17 cellular contexts compared by ENCODE assay signal in the genomic region with DNA sequence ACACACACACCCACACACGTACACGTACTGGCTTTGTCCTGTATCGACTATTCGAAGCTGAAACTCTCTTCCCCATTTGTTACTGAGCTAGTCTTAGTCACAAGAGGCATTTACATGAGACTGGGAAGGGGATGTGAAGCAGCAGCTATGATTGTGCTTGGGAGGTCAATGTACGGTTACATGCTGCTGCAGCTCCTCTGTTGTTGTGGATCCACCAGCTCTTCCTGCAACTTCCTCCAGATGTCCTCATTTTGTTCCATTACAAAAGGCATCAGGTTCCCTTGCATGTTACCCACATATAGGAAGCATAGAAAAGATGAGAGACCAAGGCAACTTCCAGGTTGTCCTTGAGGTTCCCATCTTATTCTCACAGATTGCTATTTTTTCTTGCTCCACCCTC.
DNase-seq lines count a peak whose midpoint lies in the region; ATAC-seq and TF ChIP-seq lines count a peak whose summit lies in the region.
"Had no signal": no experiment of that assay in that cellular context is flagged by ENCODE, and none has a peak within 500 bp of the region (broad histone marks: within the 10 kb centered on the region; RNA-seq: fewer than 3 reads in every experiment).

No MANE protein-coding gene starts in this region.

- H3K18ac ChIP-seq in mesendoderm (ENCODE audit: low read length): no peak overlapping the region

- H3K9me3 Mint-ChIP-seq in endodermal cell: peaks cover 9% of the 10 kb centered on the region
- peaks cover 28 to 34% of the 10 kb centered on the region in 2 donors for H3K9me3 Mint-ChIP-seq in natural killer cell

- H3K9me3 ChIP-seq in HCT116 (ENCODE audit: control insufficient read depth in 1 of 2, insufficient read depth in 1 of 2, low read depth in 1 of 2, low read length in 2 of 2) (no peaks in the 10 kb centered on the region), endodermal cell (ENCODE audit: control insufficient read depth, low read length) (peaks cover 5% of the 10 kb centered on the region)
- H3K9me3 ChIP-seq: adrenal gland, colonic mucosa, esophagus muscularis mucosa, neutrophil, upper lobe of right lung had no signal

- H3K27ac Mint-ChIP-seq in endodermal cell (no peak overlapping the region), natural killer cell (no peak overlapping the region)
- H3K27ac Mint-ChIP-seq: stimulated activated naive B cell treated with anti-CD40 and anti-IgM and Interleukin-4, amounts not matched to agents 10 μg/mL and 1 μg/mL and 100 μg/mL, for 72 hours had no signal

- H2BK5ac ChIP-seq in mesendoderm (ENCODE audit: low read length): no peak overlapping the region

- POLR2A ChIA-PET in HCT116 (lab: Charles Lee): no interaction called here

- ATAC-seq in HCT116: peak; percentile 53; the same call in 1 of the 2 replicates
- ATAC-seq in GM19395 (IDR thresholded peaks at IDR 0.05; ENCODE audit: unreplicated experiment): no peak
- ATAC-seq in natural killer cell: no peak
- ATAC-seq in GM19035 (IDR thresholded peaks at IDR 0.05; ENCODE audit: unreplicated experiment): no peak
- ATAC-seq: stimulated activated naive B cell treated with anti-CD40 and anti-IgM and Interleukin-4, amounts not matched to agents 10 μg/mL and 1 μg/mL and 100 μg/mL, for 72 hours; upper lobe of right lung had no signal

- DNase-seq in HCT116 (ENCODE audit: low read depth, low spot score) (no peak), NCI-H69 (lab: John Stamatoyannopoulos, UW) (peak; percentile 6), endodermal cell (peak; percentile 59), mesendoderm (peak; percentile 64), natural killer cell (no peak)
- no peak for DNase-seq in stimulated activated CD4-positive, alpha-beta T cell treated with anti-CD3 and anti-CD28 coated beads, Interleukin-4, amount 100 ng/mL, for 4 hours
- DNase-seq: activated CD4-positive, alpha-beta T cell treated with anti-CD3 and anti-CD28 coated beads, Interleukin-2, amount 50 U/mL, for 48 hours; adrenal gland; CD4-positive, CD25-positive, alpha-beta regulatory T cell; colonic mucosa; NCI-H2227 treated with DMSO at 0.1 percent for 48 hours; stimulated activated naive B cell treated with anti-CD40 and anti-IgM and Interleukin-4, amounts not matched to agents 10 μg/mL and 1 μg/mL and 100 μg/mL, for 72 hours; upper lobe of right lung had no signal

- intact Hi-C loops in HCT116 (cut with micrococcal nuclease): loop anchor here (10.0 kb wide), 1 partner anchor 750 kb away; no protein-coding TSS in a partner anchor
- intact Hi-C loops in natural killer cell (cut with micrococcal nuclease): no loop called here

- BruUV-seq in HCT116 (replicated peaks; lab: Mats Ljungman, UMichigan): no TSS peak

- peak; percentile 29; the same call in 1 of the 2 replicates for TF ChIP-seq RAD21 in HCT116 (IDR thresholded peaks at IDR 0.05; ENCODE audit: low read depth)

- H3K4me1 ChIP-seq in HCT116 (ENCODE audit: control insufficient read depth in 1 of 2, insufficient read depth in 2 of 2, low read length in 2 of 2) (no peaks in the 10 kb centered on the region), endodermal cell (ENCODE audit: control insufficient read depth, insufficient read depth, low read length) (no peaks in the 10 kb centered on the region), mesendoderm (ENCODE audit: control insufficient read depth, low read depth, low read length) (peaks cover 2% of the 10 kb centered on the region)
- H3K4me1 ChIP-seq: adrenal gland, colonic mucosa, esophagus muscularis mucosa, upper lobe of right lung had no signal

- WGBS in endodermal cell (ENCODE audit: insufficient coverage in 1 of 2, insufficient read length in 1 of 2), 2 experiments: 75% methylated on average over 5 of the region's 5 CpGs; no CpG with 5 or more reads in 1 of the 2 experiments
- WGBS in mesendoderm (ENCODE audit: extremely low coverage, insufficient coverage, low lambda C conversion rate): no CpG with 5 or more reads among the region's 5 CpGs

- no peak overlapping the region for H2AK5ac ChIP-seq in mesendoderm (ENCODE audit: low read length)

- H2AFZ ChIP-seq in HCT116 (ENCODE audit: low read depth, low read length, poor library complexity, severe bottlenecking): no peak overlapping the region

- H4K5ac ChIP-seq in mesendoderm (ENCODE audit: low read length): no peak overlapping the region

- no peak overlapping the region for H3K4me3 Mint-ChIP-seq in endodermal cell
- no peak overlapping the region for H3K4me3 Mint-ChIP-seq in natural killer cell
- H3K4me3 Mint-ChIP-seq: CD4-positive, CD25-positive, alpha-beta regulatory T cell; stimulated activated naive B cell treated with anti-CD40 and anti-IgM and Interleukin-4, amounts not matched to agents 10 μg/mL and 1 μg/mL and 100 μg/mL, for 72 hours had no signal

- H3K23ac ChIP-seq in mesendoderm (ENCODE audit: low read length): no peak overlapping the region

- H3K27ac ChIP-seq in HCT116 (ENCODE audit: low read depth, low read length) (no peak overlapping the region), endodermal cell (ENCODE audit: low read depth, low read length) (no peak overlapping the region), mesendoderm (ENCODE audit: low read depth, low read length) (no peak overlapping the region)
- H3K27ac ChIP-seq: adrenal gland, colonic mucosa, esophagus muscularis mucosa, neutrophil, upper lobe of right lung had no signal

- H3K4ac ChIP-seq in mesendoderm (ENCODE audit: low read depth, low read length): no peak overlapping the region

- no peak overlapping the region for H2BK120ac ChIP-seq in mesendoderm (ENCODE audit: low read depth, low read length)

- H3K4me1 Mint-ChIP-seq in endodermal cell (peaks cover 14% of the 10 kb centered on the region), natural killer cell (no peaks in the 10 kb centered on the region)
- H3K4me1 Mint-ChIP-seq: CD4-positive, CD25-positive, alpha-beta regulatory T cell; stimulated activated naive B cell treated with anti-CD40 and anti-IgM and Interleukin-4, amounts not matched to agents 10 μg/mL and 1 μg/mL and 100 μg/mL, for 72 hours had no signal

- peak overlapping the region; percentile 11 for H3K56ac ChIP-seq in mesendoderm (ENCODE audit: low read length)

- RAD21 ChIA-PET in HCT116 (lab: Charles Lee; ENCODE audit: low non-redundant PET in 1 of 2, low total read pairs in 2 of 2, uncharacterized antibody in 2 of 2, unreplicated experiment in 2 of 2): interaction anchor here in 1 of 2 experiments (0.7 kb wide), 1 partner anchor 568 kb away, joined by 3 read pairs; no protein-coding TSS in a partner anchor

- H3K36me3 ChIP-seq in HCT116 (ENCODE audit: control insufficient read depth in 1 of 2, insufficient read depth in 2 of 2, low read length in 2 of 2) (no peaks in the 10 kb centered on the region), endodermal cell (ENCODE audit: control insufficient read depth, insufficient read depth, low read length) (no peaks in the 10 kb centered on the region), mesendoderm (ENCODE audit: control insufficient read depth, insufficient read depth, low read length) (no peaks in the 10 kb centered on the region)
- H3K36me3 ChIP-seq: adrenal gland, colonic mucosa, esophagus muscularis mucosa, neutrophil, upper lobe of right lung had no signal

- no peak overlapping the region for H3K4me2 ChIP-seq in HCT116 (ENCODE audit: low read length)
- no peak overlapping the region for H3K4me2 ChIP-seq in mesendoderm (ENCODE audit: low read length)

- TF ChIP-seq CTCF in HCT116 (IDR thresholded peaks at IDR 0.05 in 2 of 3, conservative IDR thresholded peaks at IDR 0.05 in 1 of 3; ENCODE audit: borderline replicate concordance in 1 of 3, insufficient read depth in 1 of 3, low read depth in 2 of 3, low read length in 2 of 3) (0 out of 6 replicates have a peak, but pooled peaks of 1 of the 3 experiments have one; percentile 5), endodermal cell (conservative IDR thresholded peaks at IDR 0.05) (peak; percentile 60), natural killer cell (IDR thresholded peaks at IDR 0.05) (no peak)

- no peaks in the 10 kb centered on the region for H3K36me3 Mint-ChIP-seq in endodermal cell (ENCODE audit: low read depth)
- H3K36me3 Mint-ChIP-seq in natural killer cell: peaks cover 7% of the 10 kb centered on the region
- H3K36me3 Mint-ChIP-seq: CD4-positive, CD25-positive, alpha-beta regulatory T cell; stimulated activated naive B cell treated with anti-CD40 and anti-IgM and Interleukin-4, amounts not matched to agents 10 μg/mL and 1 μg/mL and 100 μg/mL, for 72 hours had no signal

- H3K4me3 ChIP-seq in HCT116 (replicated peaks in 1 of 2; ENCODE audit: low read depth in 1 of 2, low read length in 2 of 2) (no peak overlapping the region), endodermal cell (ENCODE audit: low read length) (no peak overlapping the region), mesendoderm (ENCODE audit: low read length) (no peak overlapping the region)
- H3K4me3 ChIP-seq: adrenal gland, colonic mucosa, esophagus muscularis mucosa, upper lobe of right lung had no signal

- peaks cover 1% of the 10 kb centered on the region for H3K79me1 ChIP-seq in mesendoderm (ENCODE audit: low read length)

- H3K27me3 Mint-ChIP-seq in endodermal cell (ENCODE audit: insufficient read depth): no peaks in the 10 kb centered on the region
- no peaks in the 10 kb centered on the region for H3K27me3 Mint-ChIP-seq in natural killer cell (ENCODE audit: low read depth in 2 of 2)
- H3K27me3 Mint-ChIP-seq: CD4-positive, CD25-positive, alpha-beta regulatory T cell; stimulated activated naive B cell treated with anti-CD40 and anti-IgM and Interleukin-4, amounts not matched to agents 10 μg/mL and 1 μg/mL and 100 μg/mL, for 72 hours had no signal

- H4K8ac ChIP-seq in mesendoderm (ENCODE audit: low read depth, low read length): no peak overlapping the region

- TF ChIP-seq POLR2A in HCT116 (IDR thresholded peaks at IDR 0.05; ENCODE audit: borderline replicate concordance, extremely low read depth, insufficient read depth, insufficient read length): no peak

- H3K79me2 ChIP-seq in HCT116 (ENCODE audit: insufficient read depth, low read length): no peaks in the 10 kb centered on the region
- H3K79me2 ChIP-seq in mesendoderm (ENCODE audit: control insufficient read depth, insufficient read depth, low read length): no peaks in the 10 kb centered on the region

- no peaks in the 10 kb centered on the region for H4K20me1 ChIP-seq in HCT116 (ENCODE audit: insufficient read depth)

- H2BK15ac ChIP-seq in mesendoderm (replicated peaks; ENCODE audit: low read depth): no peak overlapping the region

- CTCF ChIA-PET in HCT116 (lab: Charles Lee): interaction anchor here (1.3 kb wide), 1 partner anchor 176 kb away, joined by 4 read pairs; no protein-coding TSS in a partner anchor

- no peaks in the 10 kb centered on the region for H3K9me2 ChIP-seq in HCT116 (ENCODE audit: insufficient read depth)

- H3K9ac ChIP-seq in HCT116 (ENCODE audit: low read length): no peak overlapping the region
- H3K9ac ChIP-seq in endodermal cell (ENCODE audit: extremely low read depth, low read length, poor library complexity, severe bottlenecking): no peak overlapping the region
- no peak overlapping the region for H3K9ac ChIP-seq in mesendoderm (ENCODE audit: low read length)

- H3K27me3 ChIP-seq in HCT116 (ENCODE audit: insufficient read depth, low read length) (no peaks in the 10 kb centered on the region), endodermal cell (ENCODE audit: control insufficient read depth, insufficient read depth, low read length, poor library complexity, severe bottlenecking) (no peaks in the 10 kb centered on the region), mesendoderm (ENCODE audit: insufficient read depth, low read length, poor library complexity) (no peaks in the 10 kb centered on the region)
- H3K27me3 ChIP-seq: adrenal gland, colonic mucosa, esophagus muscularis mucosa, neutrophil, upper lobe of right lung had no signal

Comparison
In these comparisons a context has a peak if more than half of its experiments do, and no peak if none do; other contexts are left out.
1. DNase-seq: peak in NCI-H69 (single experiment), endodermal cell (single experiment) and mesendoderm (single experiment); none in HCT116 (single experiment), natural killer cell (single experiment) and stimulated activated CD4-positive, alpha-beta T cell treated with anti-CD3 and anti-CD28 coated beads, Interleukin-4, amount 100 ng/mL, for 4 hours (0 of 2).